In the genomic region with DNA sequence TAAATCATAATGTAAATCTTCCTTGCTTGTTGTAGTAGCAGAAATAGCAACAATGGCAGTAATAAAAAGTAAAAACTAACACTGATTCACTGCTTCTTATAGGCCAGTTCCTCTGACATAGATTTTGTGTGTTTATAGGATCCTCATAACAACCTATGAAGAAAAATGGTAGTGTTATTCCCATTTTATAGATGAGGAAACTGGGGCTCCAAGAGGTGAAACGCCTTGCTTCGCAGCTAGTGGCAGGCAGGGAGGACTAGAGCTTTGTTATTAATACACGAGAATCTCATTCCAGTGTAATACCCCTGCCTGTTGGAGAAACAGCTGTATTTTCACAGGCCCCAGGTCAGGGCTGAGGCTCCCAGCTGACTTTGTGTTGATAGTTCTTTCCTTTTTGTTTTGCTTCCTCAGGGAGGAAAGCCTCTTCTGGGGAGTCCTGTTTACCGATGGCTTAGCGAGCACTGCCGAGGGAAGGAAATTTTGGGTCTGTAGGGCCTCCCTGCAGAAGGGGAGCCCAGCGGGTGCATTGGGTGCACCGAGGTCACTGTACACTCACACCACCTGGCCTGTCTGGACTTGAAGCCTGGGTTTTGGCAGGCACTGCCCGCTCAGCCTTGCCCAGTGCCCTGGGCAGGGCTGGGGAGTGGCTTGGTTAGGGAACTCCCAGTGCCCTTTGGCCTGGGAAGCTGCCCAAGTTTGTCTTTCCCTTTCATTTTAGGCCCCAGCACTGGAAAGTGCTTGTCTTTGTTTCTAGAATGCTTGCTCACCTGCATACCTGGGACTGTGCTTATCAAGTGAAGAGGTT, we compare ENCODE assay signal across 1 cellular context.
TF ChIP-seq lines count a peak whose summit lies in the region.

No MANE protein-coding gene starts in this region.

TF ChIP-seq in HepG2, 621 proteins besides CTCF, POLR2A, EP300 and RAD21 (continues in another document):
- TF ChIP-seq, protein P1, sequence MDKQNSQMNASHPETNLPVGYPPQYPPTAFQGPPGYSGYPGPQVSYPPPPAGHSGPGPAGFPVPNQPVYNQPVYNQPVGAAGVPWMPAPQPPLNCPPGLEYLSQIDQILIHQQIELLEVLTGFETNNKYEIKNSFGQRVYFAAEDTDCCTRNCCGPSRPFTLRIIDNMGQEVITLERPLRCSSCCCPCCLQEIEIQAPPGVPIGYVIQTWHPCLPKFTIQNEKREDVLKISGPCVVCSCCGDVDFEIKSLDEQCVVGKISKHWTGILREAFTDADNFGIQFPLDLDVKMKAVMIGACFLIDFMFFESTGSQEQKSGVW (CRISPR knock-in tag; IDR thresholded peaks at IDR 0.05; ENCODE audit: borderline replicate concordance) = no peak
- TF ChIP-seq, protein P2, sequence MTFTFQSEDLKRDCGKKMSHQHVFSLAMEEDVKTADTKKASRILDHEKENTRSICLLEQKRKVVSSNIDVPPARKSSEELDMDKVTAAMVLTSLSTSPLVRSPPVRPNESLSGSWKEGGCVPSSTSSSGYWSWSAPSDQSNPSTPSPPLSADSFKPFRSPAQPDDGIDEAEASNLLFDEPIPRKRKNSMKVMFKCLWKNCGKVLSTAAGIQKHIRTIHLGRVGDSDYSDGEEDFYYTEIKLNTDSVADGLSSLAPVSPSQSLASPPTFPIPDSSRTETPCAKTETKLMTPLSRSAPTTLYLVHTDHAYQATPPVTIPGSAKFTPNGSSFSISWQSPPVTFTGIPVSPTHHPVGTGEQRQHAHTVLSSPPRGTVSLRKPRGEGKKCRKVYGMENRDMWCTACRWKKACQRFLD (CRISPR knock-in tag; IDR thresholded peaks at IDR 0.05; ENCODE audit: borderline replicate concordance) = no peak
- TF ChIP-seq ZNF282 (IDR thresholded peaks at IDR 0.05; ENCODE audit: partially characterized antibody) = no peak
- TF ChIP-seq, protein P3, sequence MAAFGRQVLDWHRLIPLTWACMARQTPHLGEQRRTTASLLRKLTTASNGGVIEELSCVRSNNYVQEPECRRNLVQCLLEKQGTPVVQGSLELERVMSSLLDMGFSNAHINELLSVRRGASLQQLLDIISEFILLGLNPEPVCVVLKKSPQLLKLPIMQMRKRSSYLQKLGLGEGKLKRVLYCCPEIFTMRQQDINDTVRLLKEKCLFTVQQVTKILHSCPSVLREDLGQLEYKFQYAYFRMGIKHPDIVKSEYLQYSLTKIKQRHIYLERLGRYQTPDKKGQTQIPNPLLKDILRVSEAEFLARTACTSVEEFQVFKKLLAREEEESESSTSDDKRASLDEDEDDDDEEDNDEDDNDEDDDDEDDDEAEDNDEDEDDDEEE (CRISPR knock-in tag; IDR thresholded peaks at IDR 0.05) = peak; percentile 32; the same call in 1 of the 2 replicates
- TF ChIP-seq PHF21A (CRISPR knock-in tag; IDR thresholded peaks at IDR 0.05) = peak; percentile 57
- TF ChIP-seq, protein P4, sequence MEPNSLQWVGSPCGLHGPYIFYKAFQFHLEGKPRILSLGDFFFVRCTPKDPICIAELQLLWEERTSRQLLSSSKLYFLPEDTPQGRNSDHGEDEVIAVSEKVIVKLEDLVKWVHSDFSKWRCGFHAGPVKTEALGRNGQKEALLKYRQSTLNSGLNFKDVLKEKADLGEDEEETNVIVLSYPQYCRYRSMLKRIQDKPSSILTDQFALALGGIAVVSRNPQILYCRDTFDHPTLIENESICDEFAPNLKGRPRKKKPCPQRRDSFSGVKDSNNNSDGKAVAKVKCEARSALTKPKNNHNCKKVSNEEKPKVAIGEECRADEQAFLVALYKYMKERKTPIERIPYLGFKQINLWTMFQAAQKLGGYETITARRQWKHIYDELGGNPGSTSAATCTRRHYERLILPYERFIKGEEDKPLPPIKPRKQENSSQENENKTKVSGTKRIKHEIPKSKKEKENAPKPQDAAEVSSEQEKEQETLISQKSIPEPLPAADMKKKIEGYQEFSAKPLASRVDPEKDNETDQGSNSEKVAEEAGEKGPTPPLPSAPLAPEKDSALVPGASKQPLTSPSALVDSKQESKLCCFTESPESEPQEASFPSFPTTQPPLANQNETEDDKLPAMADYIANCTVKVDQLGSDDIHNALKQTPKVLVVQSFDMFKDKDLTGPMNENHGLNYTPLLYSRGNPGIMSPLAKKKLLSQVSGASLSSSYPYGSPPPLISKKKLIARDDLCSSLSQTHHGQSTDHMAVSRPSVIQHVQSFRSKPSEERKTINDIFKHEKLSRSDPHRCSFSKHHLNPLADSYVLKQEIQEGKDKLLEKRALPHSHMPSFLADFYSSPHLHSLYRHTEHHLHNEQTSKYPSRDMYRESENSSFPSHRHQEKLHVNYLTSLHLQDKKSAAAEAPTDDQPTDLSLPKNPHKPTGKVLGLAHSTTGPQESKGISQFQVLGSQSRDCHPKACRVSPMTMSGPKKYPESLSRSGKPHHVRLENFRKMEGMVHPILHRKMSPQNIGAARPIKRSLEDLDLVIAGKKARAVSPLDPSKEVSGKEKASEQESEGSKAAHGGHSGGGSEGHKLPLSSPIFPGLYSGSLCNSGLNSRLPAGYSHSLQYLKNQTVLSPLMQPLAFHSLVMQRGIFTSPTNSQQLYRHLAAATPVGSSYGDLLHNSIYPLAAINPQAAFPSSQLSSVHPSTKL (CRISPR knock-in tag; IDR thresholded peaks at IDR 0.05) = peak; percentile 21; the same call in 1 of the 2 replicates
- peak; percentile 37; the same call in 1 of the 2 replicates for TF ChIP-seq PHF8 (CRISPR knock-in tag; IDR thresholded peaks at IDR 0.05)
- no peak for TF ChIP-seq FOXP1 (IDR thresholded peaks at IDR 0.05)
- TF ChIP-seq FOXP1 (CRISPR knock-in tag; IDR thresholded peaks at IDR 0.05) = peak; percentile 26; the same call in 1 of the 2 replicates
- no peak for TF ChIP-seq JDP2 (CRISPR knock-in tag; IDR thresholded peaks at IDR 0.05; ENCODE audit: borderline replicate concordance)
- TF ChIP-seq IRF2 (CRISPR knock-in tag; IDR thresholded peaks at IDR 0.05) = 0 out of 2 replicates have a peak, but pooled peaks have one; percentile 51
- no peak for TF ChIP-seq TMF1 (CRISPR knock-in tag; IDR thresholded peaks at IDR 0.05; ENCODE audit: low read depth)
- 0 out of 2 replicates have a peak, but pooled peaks have one; percentile 29 for TF ChIP-seq DMAP1 (CRISPR knock-in tag; IDR thresholded peaks at IDR 0.05)
- TF ChIP-seq SP1 (IDR thresholded peaks at IDR 0.05) = no peak
- no peak for TF ChIP-seq SP1 (CRISPR knock-in tag; IDR thresholded peaks at IDR 0.05)
- peak; percentile 67; the same call in 1 of the 2 replicates for TF ChIP-seq NR2C2 (CRISPR knock-in tag; IDR thresholded peaks at IDR 0.05; ENCODE audit: borderline replicate concordance)
- TF ChIP-seq YEATS4 (CRISPR knock-in tag; IDR thresholded peaks at IDR 0.05; ENCODE audit: borderline replicate concordance) = peak; percentile 57; the same call in 1 of the 2 replicates
- peak; percentile 67 for TF ChIP-seq HNF4A (CRISPR knock-in tag; IDR thresholded peaks at IDR 0.05)
- TF ChIP-seq, protein P5, sequence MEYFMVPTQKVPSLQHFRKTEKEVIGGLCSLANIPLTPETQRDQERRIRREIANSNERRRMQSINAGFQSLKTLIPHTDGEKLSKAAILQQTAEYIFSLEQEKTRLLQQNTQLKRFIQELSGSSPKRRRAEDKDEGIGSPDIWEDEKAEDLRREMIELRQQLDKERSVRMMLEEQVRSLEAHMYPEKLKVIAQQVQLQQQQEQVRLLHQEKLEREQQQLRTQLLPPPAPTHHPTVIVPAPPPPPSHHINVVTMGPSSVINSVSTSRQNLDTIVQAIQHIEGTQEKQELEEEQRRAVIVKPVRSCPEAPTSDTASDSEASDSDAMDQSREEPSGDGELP (IDR thresholded peaks at IDR 0.05; ENCODE audit: borderline replicate concordance, low read depth) = peak; percentile 97
- TF ChIP-seq ZNF773 (CRISPR knock-in tag; IDR thresholded peaks at IDR 0.05; ENCODE audit: borderline replicate concordance) = no peak
- TF ChIP-seq, protein P6, sequence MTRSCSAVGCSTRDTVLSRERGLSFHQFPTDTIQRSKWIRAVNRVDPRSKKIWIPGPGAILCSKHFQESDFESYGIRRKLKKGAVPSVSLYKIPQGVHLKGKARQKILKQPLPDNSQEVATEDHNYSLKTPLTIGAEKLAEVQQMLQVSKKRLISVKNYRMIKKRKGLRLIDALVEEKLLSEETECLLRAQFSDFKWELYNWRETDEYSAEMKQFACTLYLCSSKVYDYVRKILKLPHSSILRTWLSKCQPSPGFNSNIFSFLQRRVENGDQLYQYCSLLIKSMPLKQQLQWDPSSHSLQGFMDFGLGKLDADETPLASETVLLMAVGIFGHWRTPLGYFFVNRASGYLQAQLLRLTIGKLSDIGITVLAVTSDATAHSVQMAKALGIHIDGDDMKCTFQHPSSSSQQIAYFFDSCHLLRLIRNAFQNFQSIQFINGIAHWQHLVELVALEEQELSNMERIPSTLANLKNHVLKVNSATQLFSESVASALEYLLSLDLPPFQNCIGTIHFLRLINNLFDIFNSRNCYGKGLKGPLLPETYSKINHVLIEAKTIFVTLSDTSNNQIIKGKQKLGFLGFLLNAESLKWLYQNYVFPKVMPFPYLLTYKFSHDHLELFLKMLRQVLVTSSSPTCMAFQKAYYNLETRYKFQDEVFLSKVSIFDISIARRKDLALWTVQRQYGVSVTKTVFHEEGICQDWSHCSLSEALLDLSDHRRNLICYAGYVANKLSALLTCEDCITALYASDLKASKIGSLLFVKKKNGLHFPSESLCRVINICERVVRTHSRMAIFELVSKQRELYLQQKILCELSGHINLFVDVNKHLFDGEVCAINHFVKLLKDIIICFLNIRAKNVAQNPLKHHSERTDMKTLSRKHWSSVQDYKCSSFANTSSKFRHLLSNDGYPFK (CRISPR knock-in tag; IDR thresholded peaks at IDR 0.05; ENCODE audit: borderline replicate concordance) = peak; percentile 31; the same call in 1 of the 2 replicates
- TF ChIP-seq SKI (IDR thresholded peaks at IDR 0.05; ENCODE audit: partially characterized antibody) = no peak
- TF ChIP-seq SOX6 (IDR thresholded peaks at IDR 0.05) = no peak
- peak; percentile 16; the same call in 1 of the 2 replicates for TF ChIP-seq SOX6 (CRISPR knock-in tag; IDR thresholded peaks at IDR 0.05)
- TF ChIP-seq ISX (CRISPR knock-in tag; conservative IDR thresholded peaks at IDR 0.05) = no peak
- no peak for TF ChIP-seq YY1 (IDR thresholded peaks at IDR 0.05; ENCODE audit: insufficient read depth, insufficient replicate concordance, low read depth, low read length)
- TF ChIP-seq FOXA3 (CRISPR knock-in tag; IDR thresholded peaks at IDR 0.05) = peak; percentile 30; the same call in 1 of the 2 replicates
- no peak for TF ChIP-seq ZNF552 (CRISPR knock-in tag; IDR thresholded peaks at IDR 0.05; ENCODE audit: borderline replicate concordance)
- peak; percentile 56; the same call in 1 of the 2 replicates for TF ChIP-seq ZFP90 (CRISPR knock-in tag; IDR thresholded peaks at IDR 0.05; ENCODE audit: borderline replicate concordance)
- TF ChIP-seq SALL1 (CRISPR knock-in tag; IDR thresholded peaks at IDR 0.05) = peak; percentile 34; the same call in 1 of the 2 replicates
- TF ChIP-seq, protein P7, sequence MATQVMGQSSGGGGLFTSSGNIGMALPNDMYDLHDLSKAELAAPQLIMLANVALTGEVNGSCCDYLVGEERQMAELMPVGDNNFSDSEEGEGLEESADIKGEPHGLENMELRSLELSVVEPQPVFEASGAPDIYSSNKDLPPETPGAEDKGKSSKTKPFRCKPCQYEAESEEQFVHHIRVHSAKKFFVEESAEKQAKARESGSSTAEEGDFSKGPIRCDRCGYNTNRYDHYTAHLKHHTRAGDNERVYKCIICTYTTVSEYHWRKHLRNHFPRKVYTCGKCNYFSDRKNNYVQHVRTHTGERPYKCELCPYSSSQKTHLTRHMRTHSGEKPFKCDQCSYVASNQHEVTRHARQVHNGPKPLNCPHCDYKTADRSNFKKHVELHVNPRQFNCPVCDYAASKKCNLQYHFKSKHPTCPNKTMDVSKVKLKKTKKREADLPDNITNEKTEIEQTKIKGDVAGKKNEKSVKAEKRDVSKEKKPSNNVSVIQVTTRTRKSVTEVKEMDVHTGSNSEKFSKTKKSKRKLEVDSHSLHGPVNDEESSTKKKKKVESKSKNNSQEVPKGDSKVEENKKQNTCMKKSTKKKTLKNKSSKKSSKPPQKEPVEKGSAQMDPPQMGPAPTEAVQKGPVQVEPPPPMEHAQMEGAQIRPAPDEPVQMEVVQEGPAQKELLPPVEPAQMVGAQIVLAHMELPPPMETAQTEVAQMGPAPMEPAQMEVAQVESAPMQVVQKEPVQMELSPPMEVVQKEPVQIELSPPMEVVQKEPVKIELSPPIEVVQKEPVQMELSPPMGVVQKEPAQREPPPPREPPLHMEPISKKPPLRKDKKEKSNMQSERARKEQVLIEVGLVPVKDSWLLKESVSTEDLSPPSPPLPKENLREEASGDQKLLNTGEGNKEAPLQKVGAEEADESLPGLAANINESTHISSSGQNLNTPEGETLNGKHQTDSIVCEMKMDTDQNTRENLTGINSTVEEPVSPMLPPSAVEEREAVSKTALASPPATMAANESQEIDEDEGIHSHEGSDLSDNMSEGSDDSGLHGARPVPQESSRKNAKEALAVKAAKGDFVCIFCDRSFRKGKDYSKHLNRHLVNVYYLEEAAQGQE (IDR thresholded peaks at IDR 0.05; ENCODE audit: borderline replicate concordance in 1 of 2, low read depth in 1 of 2, low read length in 2 of 2) = no peak
- peak; percentile 48 for TF ChIP-seq RXRA (CRISPR knock-in tag; IDR thresholded peaks at IDR 0.05)
- no peak for TF ChIP-seq PHF5A (CRISPR knock-in tag; IDR thresholded peaks at IDR 0.05; ENCODE audit: low read depth, unreplicated experiment)
- TF ChIP-seq FOXJ3 (CRISPR knock-in tag; IDR thresholded peaks at IDR 0.05; ENCODE audit: borderline replicate concordance) = peak; percentile 50; the same call in 1 of the 2 replicates
- no peak for TF ChIP-seq ZNF816 (CRISPR knock-in tag; IDR thresholded peaks at IDR 0.05; ENCODE audit: borderline replicate concordance)
- TF ChIP-seq CHD4 (IDR thresholded peaks at IDR 0.05; ENCODE audit: borderline replicate concordance, low read length) = peak; percentile 31; the same call in 1 of the 2 replicates
- no peak for TF ChIP-seq GATAD1 (CRISPR knock-in tag; IDR thresholded peaks at IDR 0.05)
- peak; percentile 37; the same call in 1 of the 2 replicates for TF ChIP-seq ZNF501 (CRISPR knock-in tag; IDR thresholded peaks at IDR 0.05)
- no peak for TF ChIP-seq MYNN (CRISPR knock-in tag; IDR thresholded peaks at IDR 0.05; ENCODE audit: low read depth)
- TF ChIP-seq FOXM1 (CRISPR knock-in tag; IDR thresholded peaks at IDR 0.05) = no peak
- TF ChIP-seq MED1 (CRISPR knock-in tag; IDR thresholded peaks at IDR 0.05) = peak; percentile 45
- no peak for TF ChIP-seq ETV6 (CRISPR knock-in tag; conservative IDR thresholded peaks at IDR 0.05)
- no peak for TF ChIP-seq SETDB1 (CRISPR knock-in tag; IDR thresholded peaks at IDR 0.05; ENCODE audit: borderline replicate concordance)
- TF ChIP-seq ZZZ3 (CRISPR knock-in tag; IDR thresholded peaks at IDR 0.05; ENCODE audit: borderline replicate concordance) = no peak
- TF ChIP-seq LCORL (IDR thresholded peaks at IDR 0.05) = no peak
- peak; percentile 85 for TF ChIP-seq LCORL (CRISPR knock-in tag; IDR thresholded peaks at IDR 0.05)
- TF ChIP-seq GABPB1 (CRISPR knock-in tag; IDR thresholded peaks at IDR 0.05) = 0 out of 2 replicates have a peak, but pooled peaks have one; percentile 15
- TF ChIP-seq HNRNPL (IDR thresholded peaks at IDR 0.05; ENCODE audit: low read depth, low read length) = peak; percentile 99
- TF ChIP-seq ATM (IDR thresholded peaks at IDR 0.05; ENCODE audit: borderline replicate concordance) = no peak
- no peak for TF ChIP-seq ZFP1 (CRISPR knock-in tag; IDR thresholded peaks at IDR 0.05)
